In the genomic region with DNA sequence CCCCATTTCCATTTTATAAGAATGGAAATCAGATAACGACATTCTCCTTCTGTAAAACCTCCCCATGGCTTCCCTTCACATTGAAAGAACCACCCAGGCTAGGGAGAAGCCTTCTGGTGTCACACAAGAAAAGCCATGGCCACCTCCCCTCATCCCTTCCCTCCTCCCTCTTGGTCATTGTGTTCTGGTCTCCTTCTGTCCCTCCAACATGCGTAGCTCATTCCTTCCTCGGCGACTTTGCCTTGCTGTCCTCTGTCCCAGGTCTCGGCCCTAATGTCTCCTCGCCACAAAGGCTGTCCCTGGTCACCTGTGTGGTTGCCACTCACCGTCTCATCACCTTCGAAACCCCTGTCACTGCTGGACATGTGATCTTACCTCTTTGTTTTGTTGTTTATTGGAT, we compare ENCODE assay signal across 2 cellular contexts.
TF ChIP-seq lines count a peak whose summit lies in the region.

No MANE protein-coding gene starts in this region.

TF ChIP-seq in GM23338, 12 proteins besides CTCF, POLR2A, EP300 and RAD21 (continued from another document):
- TF ChIP-seq, protein P1, sequence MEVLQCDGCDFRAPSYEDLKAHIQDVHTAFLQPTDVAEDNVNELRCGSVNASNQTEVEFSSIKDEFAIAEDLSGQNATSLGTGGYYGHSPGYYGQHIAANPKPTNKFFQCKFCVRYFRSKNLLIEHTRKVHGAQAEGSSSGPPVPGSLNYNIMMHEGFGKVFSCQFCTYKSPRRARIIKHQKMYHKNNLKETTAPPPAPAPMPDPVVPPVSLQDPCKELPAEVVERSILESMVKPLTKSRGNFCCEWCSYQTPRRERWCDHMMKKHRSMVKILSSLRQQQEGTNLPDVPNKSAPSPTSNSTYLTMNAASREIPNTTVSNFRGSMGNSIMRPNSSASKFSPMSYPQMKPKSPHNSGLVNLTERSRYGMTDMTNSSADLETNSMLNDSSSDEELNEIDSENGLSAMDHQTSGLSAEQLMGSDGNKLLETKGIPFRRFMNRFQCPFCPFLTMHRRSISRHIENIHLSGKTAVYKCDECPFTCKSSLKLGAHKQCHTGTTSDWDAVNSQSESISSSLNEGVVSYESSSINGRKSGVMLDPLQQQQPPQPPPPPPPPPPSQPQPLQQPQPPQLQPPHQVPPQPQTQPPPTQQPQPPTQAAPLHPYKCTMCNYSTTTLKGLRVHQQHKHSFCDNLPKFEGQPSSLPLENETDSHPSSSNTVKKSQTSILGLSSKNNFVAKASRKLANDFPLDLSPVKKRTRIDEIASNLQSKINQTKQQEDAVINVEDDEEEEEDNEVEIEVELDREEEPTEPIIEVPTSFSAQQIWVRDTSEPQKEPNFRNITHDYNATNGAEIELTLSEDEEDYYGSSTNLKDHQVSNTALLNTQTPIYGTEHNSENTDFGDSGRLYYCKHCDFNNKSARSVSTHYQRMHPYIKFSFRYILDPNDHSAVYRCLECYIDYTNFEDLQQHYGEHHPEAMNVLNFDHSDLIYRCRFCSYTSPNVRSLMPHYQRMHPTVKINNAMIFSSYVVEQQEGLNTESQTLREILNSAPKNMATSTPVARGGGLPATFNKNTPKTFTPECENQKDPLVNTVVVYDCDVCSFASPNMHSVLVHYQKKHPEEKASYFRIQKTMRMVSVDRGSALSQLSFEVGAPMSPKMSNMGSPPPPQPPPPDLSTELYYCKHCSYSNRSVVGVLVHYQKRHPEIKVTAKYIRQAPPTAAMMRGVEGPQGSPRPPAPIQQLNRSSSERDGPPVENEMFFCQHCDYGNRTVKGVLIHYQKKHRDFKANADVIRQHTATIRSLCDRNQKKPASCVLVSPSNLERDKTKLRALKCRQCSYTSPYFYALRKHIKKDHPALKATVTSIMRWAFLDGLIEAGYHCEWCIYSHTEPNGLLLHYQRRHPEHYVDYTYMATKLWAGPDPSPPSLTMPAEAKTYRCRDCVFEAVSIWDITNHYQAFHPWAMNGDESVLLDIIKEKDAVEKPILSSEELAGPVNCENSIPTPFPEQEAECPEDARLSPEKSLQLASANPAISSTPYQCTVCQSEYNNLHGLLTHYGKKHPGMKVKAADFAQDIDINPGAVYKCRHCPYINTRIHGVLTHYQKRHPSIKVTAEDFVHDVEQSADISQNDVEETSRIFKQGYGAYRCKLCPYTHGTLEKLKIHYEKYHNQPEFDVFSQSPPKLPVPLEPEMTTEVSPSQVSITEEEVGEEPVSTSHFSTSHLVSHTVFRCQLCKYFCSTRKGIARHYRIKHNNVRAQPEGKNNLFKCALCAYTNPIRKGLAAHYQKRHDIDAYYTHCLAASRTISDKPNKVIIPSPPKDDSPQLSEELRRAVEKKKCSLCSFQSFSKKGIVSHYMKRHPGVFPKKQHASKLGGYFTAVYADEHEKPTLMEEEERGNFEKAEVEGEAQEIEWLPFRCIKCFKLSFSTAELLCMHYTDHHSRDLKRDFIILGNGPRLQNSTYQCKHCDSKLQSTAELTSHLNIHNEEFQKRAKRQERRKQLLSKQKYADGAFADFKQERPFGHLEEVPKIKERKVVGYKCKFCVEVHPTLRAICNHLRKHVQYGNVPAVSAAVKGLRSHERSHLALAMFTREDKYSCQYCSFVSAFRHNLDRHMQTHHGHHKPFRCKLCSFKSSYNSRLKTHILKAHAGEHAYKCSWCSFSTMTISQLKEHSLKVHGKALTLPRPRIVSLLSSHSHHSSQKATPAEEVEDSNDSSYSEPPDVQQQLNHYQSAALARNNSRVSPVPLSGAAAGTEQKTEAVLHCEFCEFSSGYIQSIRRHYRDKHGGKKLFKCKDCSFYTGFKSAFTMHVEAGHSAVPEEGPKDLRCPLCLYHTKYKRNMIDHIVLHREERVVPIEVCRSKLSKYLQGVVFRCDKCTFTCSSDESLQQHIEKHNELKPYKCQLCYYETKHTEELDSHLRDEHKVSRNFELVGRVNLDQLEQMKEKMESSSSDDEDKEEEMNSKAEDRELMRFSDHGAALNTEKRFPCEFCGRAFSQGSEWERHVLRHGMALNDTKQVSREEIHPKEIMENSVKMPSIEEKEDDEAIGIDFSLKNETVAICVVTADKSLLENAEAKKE (CRISPR knock-in tag; IDR thresholded peaks at IDR 0.05): no peak

TF ChIP-seq in K562, 482 proteins besides CTCF, POLR2A, EP300 and RAD21:
- TF ChIP-seq, protein P2, sequence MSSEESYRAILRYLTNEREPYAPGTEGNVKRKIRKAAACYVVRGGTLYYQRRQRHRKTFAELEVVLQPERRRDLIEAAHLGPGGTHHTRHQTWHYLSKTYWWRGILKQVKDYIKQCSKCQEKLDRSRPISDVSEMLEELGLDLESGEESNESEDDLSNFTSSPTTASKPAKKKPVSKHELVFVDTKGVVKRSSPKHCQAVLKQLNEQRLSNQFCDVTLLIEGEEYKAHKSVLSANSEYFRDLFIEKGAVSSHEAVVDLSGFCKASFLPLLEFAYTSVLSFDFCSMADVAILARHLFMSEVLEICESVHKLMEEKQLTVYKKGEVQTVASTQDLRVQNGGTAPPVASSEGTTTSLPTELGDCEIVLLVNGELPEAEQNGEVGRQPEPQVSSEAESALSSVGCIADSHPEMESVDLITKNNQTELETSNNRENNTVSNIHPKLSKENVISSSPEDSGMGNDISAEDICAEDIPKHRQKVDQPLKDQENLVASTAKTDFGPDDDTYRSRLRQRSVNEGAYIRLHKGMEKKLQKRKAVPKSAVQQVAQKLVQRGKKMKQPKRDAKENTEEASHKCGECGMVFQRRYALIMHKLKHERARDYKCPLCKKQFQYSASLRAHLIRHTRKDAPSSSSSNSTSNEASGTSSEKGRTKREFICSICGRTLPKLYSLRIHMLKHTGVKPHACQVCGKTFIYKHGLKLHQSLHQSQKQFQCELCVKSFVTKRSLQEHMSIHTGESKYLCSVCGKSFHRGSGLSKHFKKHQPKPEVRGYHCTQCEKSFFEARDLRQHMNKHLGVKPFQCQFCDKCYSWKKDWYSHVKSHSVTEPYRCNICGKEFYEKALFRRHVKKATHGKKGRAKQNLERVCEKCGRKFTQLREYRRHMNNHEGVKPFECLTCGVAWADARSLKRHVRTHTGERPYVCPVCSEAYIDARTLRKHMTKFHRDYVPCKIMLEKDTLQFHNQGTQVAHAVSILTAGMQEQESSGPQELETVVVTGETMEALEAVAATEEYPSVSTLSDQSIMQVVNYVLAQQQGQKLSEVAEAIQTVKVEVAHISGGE (CRISPR knock-in tag; IDR thresholded peaks at IDR 0.05): peak in 1 of 3 experiments; percentile 90; a peak in 2 of 6 replicates
- TF ChIP-seq ZNF263 (CRISPR knock-in tag; IDR thresholded peaks at IDR 0.05; ENCODE audit: borderline replicate concordance) (peak; percentile 85), U2AF2 (optimal IDR thresholded peaks at IDR 0.05; ENCODE audit: low read depth, low read length) (no peak)
